8 cellular contexts compared by ENCODE assay signal in the genomic region with DNA sequence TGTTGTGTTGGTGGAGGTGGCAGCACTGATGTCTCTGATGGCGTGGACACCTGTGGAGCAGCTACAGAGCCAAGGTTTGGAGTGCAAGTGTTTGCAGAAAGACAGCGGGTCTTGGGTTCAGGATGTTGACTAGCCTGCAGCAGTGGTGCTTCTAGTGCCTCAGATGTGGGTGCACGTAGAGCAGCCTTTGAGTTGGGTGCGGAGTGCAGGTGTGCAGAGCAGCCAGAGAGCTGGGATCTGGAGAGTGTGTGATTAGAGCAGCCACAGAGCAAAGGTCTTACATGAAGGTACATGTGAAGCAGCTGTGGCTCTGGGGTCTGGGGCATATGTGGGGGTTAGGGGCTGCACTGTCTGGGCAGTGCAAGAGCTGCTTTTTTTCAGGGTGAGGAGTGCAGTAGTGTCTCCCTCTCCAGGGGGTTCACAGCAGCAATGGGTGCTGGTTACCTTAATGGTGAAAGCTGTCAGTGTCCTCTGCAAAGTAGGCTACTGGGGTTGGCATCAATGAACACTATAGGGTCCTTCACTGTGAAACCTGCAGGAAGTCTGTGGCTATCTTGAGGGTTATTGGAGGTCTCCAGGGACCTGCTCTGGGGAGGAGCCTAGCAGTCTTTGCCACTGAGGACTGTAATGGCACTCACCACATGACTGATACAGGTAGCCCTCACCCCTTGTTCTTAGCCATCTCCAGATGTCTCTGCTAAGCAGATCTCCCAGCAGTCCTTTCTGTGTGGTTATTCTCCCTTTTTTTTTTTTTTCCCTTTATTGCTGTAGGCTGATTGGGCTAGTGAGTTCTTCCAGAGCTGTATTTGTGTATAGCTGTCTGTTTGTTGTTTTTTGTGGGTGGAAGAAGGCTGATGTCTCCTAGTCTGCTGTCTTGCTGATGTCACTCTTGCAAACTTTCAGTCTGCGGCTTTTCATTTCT. TPM values are rescaled to one million over a fixed set of nuclear protein-coding genes. Genes with fewer than 3 reads are reported as not detected.
DNase-seq lines count a peak whose midpoint lies in the region; ATAC-seq and TF ChIP-seq lines count a peak whose summit lies in the region.

No MANE protein-coding gene starts in this region.

- ATAC-seq in HG03196 (IDR thresholded peaks at IDR 0.05; ENCODE audit: unreplicated experiment) = peak; percentile 99
- no peak for ATAC-seq in left lung

- no peaks in the 10 kb centered on the region for H3K27me3 Mint-ChIP-seq in MCF 10A (ENCODE audit: insufficient read depth, unreplicated experiment)
- no peaks in the 10 kb centered on the region for H3K27me3 Mint-ChIP-seq in activated T-helper 1 cell treated with anti-CD3 and anti-CD28 coated beads, Interleukin-12 subunit alpha, Interleukin-12 subunit beta, Interleukin-2, Interleukin-4 antibody, amounts not matched to agents 30 ng/mL and 10 ng/mL and 1 ng/mL, durations not matched to agents 14 hours and 24 hours and 36 hours (ENCODE audit: insufficient read depth)

- 100% methylated on average over 5 of the region's 5 CpGs for WGBS in mammary epithelial cell (ENCODE audit: low coverage, missing lambda C conversion rate)
- 11% methylated on average over 5 of the region's 5 CpGs for WGBS in thymus

- dilution Hi-C loops in mammary epithelial cell (cut with HindIII; ENCODE audit: low sequenced_read_pairs) = no loop called here

- no peak overlapping the region for H3K27ac ChIP-seq in mammary epithelial cell (ENCODE audit: insufficient read depth, low read depth, low read length)
- H3K27ac ChIP-seq in thymus (ENCODE audit: low read depth) = peak overlapping the region; percentile 90
- no peak overlapping the region for H3K27ac ChIP-seq in left lung

- DNase-seq in MCF 10A (ENCODE audit: unreplicated experiment) = no peak
- DNase-seq in mammary epithelial cell = no peak
- DNase-seq in activated T-helper 1 cell treated with anti-CD3 and anti-CD28 coated beads, Interleukin-12 subunit alpha, Interleukin-12 subunit beta, Interleukin-2, Interleukin-4 antibody, amounts not matched to agents 30 ng/mL and 10 ng/mL and 1 ng/mL, durations not matched to agents 14 hours and 24 hours and 36 hours (ENCODE audit: low spot score) = no peak
- DNase-seq in NCI-H446 (lab: John Stamatoyannopoulos, UW) = no peak
- DNase-seq in left lung = no peak
- DNase-seq in occipital lobe (lab: John Stamatoyannopoulos, UW) = no peak

- intact Hi-C loops in MCF 10A (cut with micrococcal nuclease) (no loop called here), mammary epithelial cell (cut with micrococcal nuclease) (no loop called here), left lung (cut with DNase I) (no loop called here)
- intact Hi-C loops in activated T-helper 1 cell treated with anti-CD3 and anti-CD28 coated beads, Interleukin-12 subunit alpha, Interleukin-12 subunit beta, Interleukin-2, Interleukin-4 antibody, amounts not matched to agents 30 ng/mL and 10 ng/mL and 1 ng/mL, durations not matched to agents 14 hours and 24 hours and 36 hours (cut with micrococcal nuclease) = no loop called here

- H2AFZ ChIP-seq in mammary epithelial cell (ENCODE audit: low read depth, low read length) = no peak overlapping the region

- H3K4me3 ChIP-seq in mammary epithelial cell (replicated peaks in 1 of 3; ENCODE audit: insufficient read depth in 1 of 3, low read depth in 2 of 3, low read length in 3 of 3) = no peak overlapping the region
- H3K4me3 ChIP-seq in thymus (ENCODE audit: low read length) = peak overlapping the region; percentile 33
- H3K4me3 ChIP-seq in left lung = no peak overlapping the region

- in situ Hi-C loops in mammary epithelial cell (cut with MboI; ENCODE audit: low sequenced_read_pairs in 2 of 2) = no loop called here

- H3K9ac ChIP-seq in mammary epithelial cell (ENCODE audit: insufficient read depth, low read length) = no peak overlapping the region

- no peak overlapping the region for H3K4me2 ChIP-seq in mammary epithelial cell (ENCODE audit: insufficient read depth, low read depth, low read length)

- peaks cover 80% of the 10 kb centered on the region for H3K36me3 Mint-ChIP-seq in MCF 10A (ENCODE audit: insufficient read depth, unreplicated experiment)
- peaks cover 64% of the 10 kb centered on the region for H3K36me3 Mint-ChIP-seq in activated T-helper 1 cell treated with anti-CD3 and anti-CD28 coated beads, Interleukin-12 subunit alpha, Interleukin-12 subunit beta, Interleukin-2, Interleukin-4 antibody, amounts not matched to agents 30 ng/mL and 10 ng/mL and 1 ng/mL, durations not matched to agents 14 hours and 24 hours and 36 hours (ENCODE audit: low read depth)

- no peaks in the 10 kb centered on the region for H4K20me1 ChIP-seq in mammary epithelial cell (ENCODE audit: insufficient read depth, low read length)

- CTCF ChIA-PET in MCF 10A (lab: Yijun Ruan, JAX) = interaction anchor here (0.6 to 1.3 kb wide), 3 partner anchors 19 to 252 kb away, joined by 5 to 6 read pairs (median 5); no protein-coding TSS in a partner anchor
- CTCF ChIA-PET in mammary epithelial cell (lab: Charles Lee; ENCODE audit: low non-redundant PET) = no interaction called here

- H3K79me2 ChIP-seq in mammary epithelial cell (ENCODE audit: insufficient read depth, low read length) = peaks cover 48% of the 10 kb centered on the region

- H3K27me3 ChIP-seq in mammary epithelial cell (ENCODE audit: insufficient read depth, low read length) (no peaks in the 10 kb centered on the region), thymus (ENCODE audit: control insufficient read depth, insufficient read depth) (no peaks in the 10 kb centered on the region), left lung (no peaks in the 10 kb centered on the region)

- H3K4me1 ChIP-seq in mammary epithelial cell (ENCODE audit: insufficient read depth, low read length) = no peaks in the 10 kb centered on the region
- peaks cover 13% of the 10 kb centered on the region for H3K4me1 ChIP-seq in thymus (ENCODE audit: control insufficient read depth, insufficient read depth, low read length)
- H3K4me1 ChIP-seq in left lung = no peaks in the 10 kb centered on the region

- peaks cover 14% of the 10 kb centered on the region for H3K4me1 Mint-ChIP-seq in MCF 10A (ENCODE audit: insufficient read depth, unreplicated experiment)
- H3K4me1 Mint-ChIP-seq in activated T-helper 1 cell treated with anti-CD3 and anti-CD28 coated beads, Interleukin-12 subunit alpha, Interleukin-12 subunit beta, Interleukin-2, Interleukin-4 antibody, amounts not matched to agents 30 ng/mL and 10 ng/mL and 1 ng/mL, durations not matched to agents 14 hours and 24 hours and 36 hours (ENCODE audit: low read depth) = peaks cover 36% of the 10 kb centered on the region

- peaks cover 26% of the 10 kb centered on the region for H3K36me3 ChIP-seq in mammary epithelial cell (ENCODE audit: insufficient read depth, low read length)
- H3K36me3 ChIP-seq in thymus (ENCODE audit: control insufficient read depth, insufficient read depth) = peaks cover 9% of the 10 kb centered on the region
- peaks cover 4 to 78% of the 10 kb centered on the region in 2 donors for H3K36me3 ChIP-seq in left lung

- no peak overlapping the region for H3K4me3 Mint-ChIP-seq in MCF 10A (ENCODE audit: unreplicated experiment)
- peak overlapping the region; percentile 48 for H3K4me3 Mint-ChIP-seq in activated T-helper 1 cell treated with anti-CD3 and anti-CD28 coated beads, Interleukin-12 subunit alpha, Interleukin-12 subunit beta, Interleukin-2, Interleukin-4 antibody, amounts not matched to agents 30 ng/mL and 10 ng/mL and 1 ng/mL, durations not matched to agents 14 hours and 24 hours and 36 hours

- no TSS peak for BruUV-seq in MCF 10A (replicated peaks; lab: Mats Ljungman, UMichigan)
- BruUV-seq in mammary epithelial cell (replicated peaks; lab: Mats Ljungman, UMichigan) = no TSS peak

- TF ChIP-seq CTCF in MCF 10A (IDR thresholded peaks at IDR 0.05; ENCODE audit: unreplicated experiment) (no peak), mammary epithelial cell (conservative IDR thresholded peaks at IDR 0.05 in 1 of 2, IDR thresholded peaks at IDR 0.05 in 1 of 2; ENCODE audit: extremely low read depth in 1 of 2, insufficient read depth in 1 of 2, low read depth in 1 of 2, low read length in 2 of 2) (no peak), left lung (IDR thresholded peaks at IDR 0.05) (no peak)

- H3K9me3 Mint-ChIP-seq in MCF 10A (ENCODE audit: unreplicated experiment) = peaks cover 8% of the 10 kb centered on the region
- peaks cover 15% of the 10 kb centered on the region for H3K9me3 Mint-ChIP-seq in activated T-helper 1 cell treated with anti-CD3 and anti-CD28 coated beads, Interleukin-12 subunit alpha, Interleukin-12 subunit beta, Interleukin-2, Interleukin-4 antibody, amounts not matched to agents 30 ng/mL and 10 ng/mL and 1 ng/mL, durations not matched to agents 14 hours and 24 hours and 36 hours

- H3K27ac Mint-ChIP-seq in MCF 10A (ENCODE audit: low read depth, unreplicated experiment) = peak overlapping the region; percentile 73
- H3K27ac Mint-ChIP-seq in activated T-helper 1 cell treated with anti-CD3 and anti-CD28 coated beads, Interleukin-12 subunit alpha, Interleukin-12 subunit beta, Interleukin-2, Interleukin-4 antibody, amounts not matched to agents 30 ng/mL and 10 ng/mL and 1 ng/mL, durations not matched to agents 14 hours and 24 hours and 36 hours = peak overlapping the region; percentile 10

- POLR2A ChIA-PET in MCF 10A (lab: Yijun Ruan, JAX) = no interaction called here

- H3K9me3 ChIP-seq in mammary epithelial cell (replicated peaks; ENCODE audit: insufficient read depth, low read length) (no peaks in the 10 kb centered on the region), thymus (ENCODE audit: control insufficient read depth) (no peaks in the 10 kb centered on the region), left lung (no peaks in the 10 kb centered on the region)

RNA-seq across cellular contexts. Expression of a gene that starts 14.3 kb away (rescaled TPM):
- total RNA-seq in MCF 10A (2022) (46.2 and 50.0 TPM in 2 replicates), mammary epithelial cell (10 to 100 TPM; 59.4 to 78.2 TPM), left lung (10 to 100 TPM; 37.2 to 42.9 TPM), occipital lobe (160 TPM)
- polyA plus RNA-seq in mammary epithelial cell (23.6 TPM), thymus (95.9 TPM)
- 20.2 TPM for polyA minus RNA-seq in mammary epithelial cell
- 30.6 and 33.3 TPM in 2 replicates for total RNA-seq in activated T-helper 1 cell treated with anti-CD3 and anti-CD28 coated beads, Interleukin-12 subunit alpha, Interleukin-12 subunit beta, Interleukin-2, Interleukin-4 antibody, amounts not matched to agents 30 ng/mL and 10 ng/mL and 1 ng/mL, durations not matched to agents 14 hours and 24 hours and 36 hours

RNA-seq across cellular contexts. Expression of a gene that starts 44.1 kb away (rescaled TPM):
- total RNA-seq in MCF 10A (2022) (91.6 and 124 TPM in 2 replicates), mammary epithelial cell (10 to 100 TPM in 1 of 2 donors, under 1 TPM in 1; 0.83 to 17.5 TPM), left lung (10 to 100 TPM; 14.0 to 28.1 TPM), occipital lobe (1.7 TPM)
- polyA plus RNA-seq in mammary epithelial cell (1.00 TPM), thymus (73.7 TPM)
- polyA minus RNA-seq in mammary epithelial cell = 1.7 TPM
- total RNA-seq in activated T-helper 1 cell treated with anti-CD3 and anti-CD28 coated beads, Interleukin-12 subunit alpha, Interleukin-12 subunit beta, Interleukin-2, Interleukin-4 antibody, amounts not matched to agents 30 ng/mL and 10 ng/mL and 1 ng/mL, durations not matched to agents 14 hours and 24 hours and 36 hours = 101 and 108 TPM in 2 replicates
